Comparison of ENCODE assay signal across 8 cellular contexts in the genomic region with DNA sequence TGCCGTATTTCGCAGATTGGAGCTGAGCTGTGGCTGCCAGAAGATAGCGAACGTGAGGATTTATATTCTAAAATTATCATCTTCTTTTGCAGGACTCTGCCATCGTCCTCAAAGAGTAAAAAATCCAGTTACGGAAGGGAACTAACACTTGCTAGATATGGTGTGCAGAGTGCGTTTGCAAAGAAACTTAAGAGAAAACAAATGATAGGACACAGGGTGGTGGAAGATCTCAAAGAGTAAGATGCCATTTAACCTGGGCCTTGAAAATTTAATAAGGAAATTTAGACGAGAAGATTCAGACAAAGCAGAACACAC. TPM values are rescaled to one million over a fixed set of nuclear protein-coding genes. Genes with fewer than 3 reads are reported as not detected.
A peak's percentile ranks its signal among the peaks of the same experiment; 100 is the strongest.
DNase-seq lines count a peak whose midpoint lies in the region; ATAC-seq, FAIRE-seq and TF ChIP-seq lines count a peak whose summit lies in the region.

No MANE protein-coding gene starts in this region.

- peak overlapping the region; percentile 98 for H3K27ac ChIP-seq in GM12878 (ENCODE audit: control insufficient read depth, insufficient read depth)
- peak overlapping the region; percentile 93 to 94 for H3K27ac ChIP-seq in lung (ENCODE audit: low read depth in 1 of 2, low read length in 1 of 2)

- CTCF ChIA-PET in GM12878 (lab: Yijun Ruan, JAX), result interaction anchor here (0.7 to 6.6 kb wide), 9 partner anchors 10 to 301 kb away, joined by 3 to 205 read pairs (median 4); no protein-coding TSS in a partner anchor

- ATAC-seq in HG02885 (IDR thresholded peaks at IDR 0.05; ENCODE audit: poor library complexity, unreplicated experiment) (peak; percentile 1), GM12878 (peak; percentile 3; the same call in 2 of the 3 replicates), lung (ENCODE audit: insufficient read depth, low FRiP score) (no peak)

- no peak for FAIRE-seq in GM12878 (lab: Jason Lieb, UNC)

- H3K9me3 ChIP-seq in GM12878 (replicated peaks; ENCODE audit: control insufficient read depth, insufficient read depth, low read length) (no peaks in the 10 kb centered on the region), lung (ENCODE audit: control insufficient read depth in 2 of 2, insufficient read depth in 1 of 2, low read length in 1 of 2) (no peaks in the 10 kb centered on the region)

- RAD21 ChIA-PET in GM12878 (lab: Charles Lee; ENCODE audit: unreplicated experiment), result interaction anchor here (0.8 to 1.6 kb wide), 2 partner anchors 125 to 251 kb away, joined by 3 to 8 read pairs; no protein-coding TSS in a partner anchor

- H3K9ac ChIP-seq in GM12878 (ENCODE audit: control insufficient read depth, insufficient read depth, low read length), result peak overlapping the region; percentile 90

- SMC1A ChIA-PET in GM12878 (lab: Charles Lee; ENCODE audit: uncharacterized antibody, unreplicated experiment), result interaction anchor here (0.6 to 3.6 kb wide), 2 partner anchors 24 to 126 kb away, joined by 3 to 46 read pairs; no protein-coding TSS in a partner anchor

- H3K4me2 ChIP-seq in GM12878 (ENCODE audit: control insufficient read depth, insufficient read depth), result peak overlapping the region; percentile 39

- H3K36me3 ChIP-seq in GM12878 (ENCODE audit: control insufficient read depth in 2 of 2, insufficient read depth in 2 of 2, low read length in 1 of 2) (peaks cover 0 to 3% of the 10 kb centered on the region in 2 experiments; a peak in 1 of 4 replicates), lung (ENCODE audit: control insufficient read depth in 2 of 2, insufficient read depth in 2 of 2, low read length in 2 of 2) (peaks cover 0 to 3% of the 10 kb centered on the region in 2 donors)

- no peaks in the 10 kb centered on the region for H4K20me1 ChIP-seq in GM12878 (ENCODE audit: control insufficient read depth, insufficient read depth)

- POLR2A ChIA-PET in GM12878 (lab: Charles Lee), result interaction anchor here (1.0 kb wide), 1 partner anchor 9 kb away, joined by 3 read pairs; no protein-coding TSS in a partner anchor

- TF ChIP-seq RAD21 in GM12878 (IDR thresholded peaks at IDR 0.05; ENCODE audit: insufficient read depth, low read depth, low read length), result no peak

- WGBS in GM12878 (ENCODE audit: insufficient coverage, insufficient replicate concordance, low lambda C conversion rate, missing lambda C conversion rate), result under 1% methylated on average over 8 of the region's 8 CpGs
- WGBS in lung, 2 donors, result 1% methylated on average over 8 of the region's 8 CpGs

- in situ Hi-C loops in GM12878 (cut with MboI), result loop anchor here (5.0 kb wide), 2 partner anchors 125 to 300 kb away; no protein-coding TSS in a partner anchor

- intact Hi-C loops in GM12878 (cut with micrococcal nuclease; ENCODE audit: unreplicated experiment), result loop anchor here (1.0 kb wide), 2 partner anchors 128 to 406 kb away; partner anchors contain the start of gene AP1AR

- H3K79me2 ChIP-seq in GM12878 (ENCODE audit: control insufficient read depth, insufficient read depth, low read length), result peaks cover 54% of the 10 kb centered on the region

- no peak for TF ChIP-seq POLR2A in GM12878 (IDR thresholded peaks at IDR 0.05; ENCODE audit: low read depth, low read length)

- H3K27me3 ChIP-seq in GM12878 (replicated peaks in 1 of 2; ENCODE audit: control insufficient read depth in 2 of 2, insufficient read depth in 2 of 2, low read length in 1 of 2) (no peaks in the 10 kb centered on the region), lung (ENCODE audit: control insufficient read depth, insufficient read depth) (no peaks in the 10 kb centered on the region)

- TF ChIP-seq CTCF in AG10803 (conservative IDR thresholded peaks at IDR 0.05; ENCODE audit: low read length), result no peak
- TF ChIP-seq CTCF in GM12878 (IDR thresholded peaks at IDR 0.05 in 2 of 3, conservative IDR thresholded peaks at IDR 0.05 in 1 of 3; ENCODE audit: control insufficient read depth in 2 of 3, extremely low read depth in 1 of 3, insufficient read depth in 1 of 3, low read depth in 3 of 3, low read length in 3 of 3), result no peak
- no peak for TF ChIP-seq CTCF in lung (IDR thresholded peaks at IDR 0.05; ENCODE audit: control extremely low read depth, extremely low read depth)

- H2AFZ ChIP-seq in GM12878 (ENCODE audit: control insufficient read depth, low read depth, low read length), result peak overlapping the region; percentile 99

- no peak for TF ChIP-seq EP300 in GM12878 (IDR thresholded peaks at IDR 0.05; ENCODE audit: borderline replicate concordance in 1 of 2, control insufficient read depth in 1 of 2, low read depth in 2 of 2, low read length in 2 of 2)

- H3K4me1 ChIP-seq in GM12878 (ENCODE audit: control insufficient read depth, insufficient read depth, low read length), result peaks cover 20% of the 10 kb centered on the region
- peaks cover 2 to 15% of the 10 kb centered on the region in 2 donors for H3K4me1 ChIP-seq in lung (ENCODE audit: control insufficient read depth in 2 of 2, insufficient read depth in 2 of 2, low read length in 2 of 2)

- DNase-seq in AG10803 (ENCODE audit: low read depth) (no peak), GM12878 (ENCODE audit: low read depth, low spot score) (no peak), lung (ENCODE audit: low spot score) (no peak), pons (ENCODE audit: low spot score) (no peak), OCI-M2 (lab: John Stamatoyannopoulos, UW; ENCODE audit: unreplicated experiment) (no peak), NCI-H1105 treated with DMSO at 0.1 percent for 48 hours (lab: John Stamatoyannopoulos, UW) (no peak), NOMO-1 treated with DMSO at 0.1 percent for 48 hours (lab: John Stamatoyannopoulos, UW; ENCODE audit: unreplicated experiment) (no peak)

- H3K4me3 ChIP-seq in AG10803 (ENCODE audit: low read length) (peak overlapping the region; percentile 93), GM12878 (peak overlapping the region; percentile 80), lung (peak overlapping the region; percentile 59)

- BruUV-seq in GM12878 (replicated peaks; lab: Mats Ljungman, UMichigan), result TSS peak; percentile 84

TF ChIP-seq in GM12878, 131 proteins besides CTCF, POLR2A, EP300 and RAD21:
- TF ChIP-seq POLR2AphosphoS5 (IDR thresholded peaks at IDR 0.05; ENCODE audit: low read length) (peak; percentile 52; the same call in 1 of the 2 replicates), SIN3A (IDR thresholded peaks at IDR 0.05; ENCODE audit: low read depth, low read length) (0 out of 2 replicates have a peak, but pooled peaks have one; percentile 6), MYB (IDR thresholded peaks at IDR 0.05; ENCODE audit: borderline replicate concordance, low read depth, low read length) (no peak)
- TF ChIP-seq, protein P1, sequence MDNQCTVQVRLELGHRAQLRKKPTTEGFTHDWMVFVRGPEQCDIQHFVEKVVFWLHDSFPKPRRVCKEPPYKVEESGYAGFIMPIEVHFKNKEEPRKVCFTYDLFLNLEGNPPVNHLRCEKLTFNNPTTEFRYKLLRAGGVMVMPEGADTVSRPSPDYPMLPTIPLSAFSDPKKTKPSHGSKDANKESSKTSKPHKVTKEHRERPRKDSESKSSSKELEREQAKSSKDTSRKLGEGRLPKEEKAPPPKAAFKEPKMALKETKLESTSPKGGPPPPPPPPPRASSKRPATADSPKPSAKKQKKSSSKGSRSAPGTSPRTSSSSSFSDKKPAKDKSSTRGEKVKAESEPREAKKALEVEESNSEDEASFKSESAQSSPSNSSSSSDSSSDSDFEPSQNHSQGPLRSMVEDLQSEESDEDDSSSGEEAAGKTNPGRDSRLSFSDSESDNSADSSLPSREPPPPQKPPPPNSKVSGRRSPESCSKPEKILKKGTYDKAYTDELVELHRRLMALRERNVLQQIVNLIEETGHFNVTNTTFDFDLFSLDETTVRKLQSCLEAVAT (IDR thresholded peaks at IDR 0.05), result 0 out of 2 replicates have a peak, but pooled peaks have one; percentile 2

RNA-seq across cellular contexts. Expression of gene LARP7, which starts 0.6 kb away (rescaled TPM):
- 60.3 and 66.4 TPM in 2 replicates for total RNA-seq in GM12878 (2013; cell fraction: nucleolus; rRNA removed)
- total RNA-seq in GM12878 (2014; rRNA removed) (27.8 and 41.8 TPM in 2 replicates), GM12878 (2014; rRNA removed; fragmentation: Illumina TruSeq; extraction: Trizol) (85.5 and 88.1 TPM in 2 replicates), GM12878 (2021) (36.6 and 41.7 TPM in 2 replicates), lung (10 to 100 TPM; 24.9 to 75.5 TPM)
- 24.3 TPM for polyA plus RNA-seq in GM12878 (2011; ENCODE audit: low read depth)
- polyA plus RNA-seq in GM12878 (2011; rRNA removed) (49.5 and 111 TPM in 2 replicates), GM12878 (2014; fragmentation: Illumina TruSeq; extraction: Trizol) (84.9 and 111 TPM in 2 replicates), GM12878 (2014; fragmentation: Nextera tagmentation; extraction: Ambion mirVana) (100 to 1,000 TPM in 1 of 2 experiments, 10 to 100 TPM in 1; 79.0 to 107 TPM), GM12878 (2014; rRNA removed) (32.2 and 44.4 TPM in 2 replicates), GM12878 (2016; fragmentation: Nextera tagmentation; extraction: Ambion mirVana) (10 to 100 TPM; 59.1 to 64.4 TPM), lung (10 to 100 TPM; 29.3 to 42.7 TPM)
- polyA plus RNA-seq in GM12878 (2011; cell fraction: cytosol; rRNA removed), result 6.0 and 8.0 TPM in 2 replicates
- 22.2 and 32.5 TPM in 2 replicates for polyA plus RNA-seq in GM12878 (2011; cell fraction: nucleus; rRNA removed)
- polyA plus RNA-seq in GM12878 (2012), result 41.9 and 47.0 TPM in 2 replicates
- 4.6 and 5.3 TPM in 2 replicates for polyA minus RNA-seq in GM12878 (2011; rRNA and poly(A)+ RNA removed)
- 5.2 and 10.4 TPM in 2 replicates for polyA minus RNA-seq in GM12878 (2011; cell fraction: cytosol; rRNA and poly(A)+ RNA removed)
- 7.6 and 18.1 TPM in 2 replicates for polyA minus RNA-seq in GM12878 (2011; cell fraction: nucleus; rRNA and poly(A)+ RNA removed)

RNA-seq across cellular contexts. Expression of gene ZGRF1, which starts 0.8 kb away (rescaled TPM):
- 128 and 131 TPM in 2 replicates for total RNA-seq in GM12878 (2013; cell fraction: nucleolus; rRNA removed)
- total RNA-seq in GM12878 (2014; rRNA removed) (18.3 and 27.2 TPM in 2 replicates), GM12878 (2014; rRNA removed; fragmentation: Illumina TruSeq; extraction: Trizol) (32.1 and 34.0 TPM in 2 replicates), GM12878 (2021) (16.6 and 20.7 TPM in 2 replicates), lung (10 to 100 TPM in 1 of 2 donors, 1 to 10 TPM in 1; 3.8 to 14.9 TPM)
- 6.5 TPM for polyA plus RNA-seq in GM12878 (2011; ENCODE audit: low read depth)
- polyA plus RNA-seq in GM12878 (2011; rRNA removed) (28.8 and 51.4 TPM in 2 replicates), GM12878 (2014; fragmentation: Illumina TruSeq; extraction: Trizol) (23.2 and 36.5 TPM in 2 replicates), GM12878 (2014; fragmentation: Nextera tagmentation; extraction: Ambion mirVana) (1 to 10 TPM; 8.5 to 9.0 TPM), GM12878 (2014; rRNA removed) (16.8 and 20.5 TPM in 2 replicates), GM12878 (2016; fragmentation: Nextera tagmentation; extraction: Ambion mirVana) (10 to 100 TPM; 16.6 to 19.7 TPM), lung (1 to 10 TPM; 1.3 to 5.3 TPM)
- polyA plus RNA-seq in GM12878 (2011; cell fraction: cytosol; rRNA removed), result 8.2 and 8.5 TPM in 2 replicates
- 43.5 and 44.2 TPM in 2 replicates for polyA plus RNA-seq in GM12878 (2011; cell fraction: nucleus; rRNA removed)
- polyA plus RNA-seq in GM12878 (2012), result 9.9 and 11.4 TPM in 2 replicates
- polyA minus RNA-seq in GM12878 (2011; rRNA and poly(A)+ RNA removed), result 12.7 and 15.4 TPM in 2 replicates
- 7.4 and 11.1 TPM in 2 replicates for polyA minus RNA-seq in GM12878 (2011; cell fraction: cytosol; rRNA and poly(A)+ RNA removed)
- polyA minus RNA-seq in GM12878 (2011; cell fraction: nucleus; rRNA and poly(A)+ RNA removed), result 19.9 and 29.4 TPM in 2 replicates
